In the genomic region with DNA sequence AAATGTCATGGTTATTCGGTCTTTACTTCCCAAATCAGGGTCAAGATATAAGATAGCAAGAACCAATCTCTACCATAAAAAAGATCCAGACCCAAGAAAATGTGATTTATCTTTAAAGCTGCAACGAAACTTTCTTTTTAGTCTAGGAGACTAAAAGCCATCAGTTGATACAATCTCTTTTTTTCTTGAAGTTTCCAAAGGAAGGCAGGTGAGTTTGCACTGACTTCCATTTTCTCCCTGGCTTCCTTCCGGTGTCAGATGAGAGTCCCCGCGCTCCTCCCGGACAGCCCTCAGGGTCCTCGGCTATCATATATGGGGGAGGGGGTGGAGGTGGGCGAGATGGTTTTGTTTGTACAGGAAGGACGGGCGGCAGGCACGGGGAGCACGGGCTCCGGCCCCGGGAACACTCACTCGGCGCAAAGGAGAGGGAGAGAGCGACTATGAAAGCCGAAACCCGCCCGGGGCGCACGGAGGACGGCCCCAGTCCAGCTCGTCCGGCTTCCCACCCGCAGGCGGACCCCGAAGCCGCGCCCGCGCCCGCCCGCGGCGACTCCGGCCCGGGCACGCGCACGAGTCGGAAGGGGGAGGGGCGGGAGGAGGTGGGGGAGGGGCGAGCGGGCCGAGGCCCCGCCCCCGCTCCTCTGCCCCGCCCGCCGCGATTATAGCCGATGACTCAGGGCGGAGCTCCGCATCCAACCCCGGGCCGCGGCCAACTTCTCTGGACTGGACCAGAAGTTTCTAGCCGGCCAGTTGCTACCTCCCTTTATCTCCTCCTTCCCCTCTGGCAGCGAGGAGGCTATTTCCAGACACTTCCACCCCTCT, we compare ENCODE assay signal across 8 cellular contexts. TPM values are rescaled to one million over a fixed set of nuclear protein-coding genes. Genes with fewer than 3 reads are reported as not detected.
DNase-seq lines count a peak whose midpoint lies in the region; ATAC-seq and TF ChIP-seq lines count a peak whose summit lies in the region.

A gene (plus strand): TSS at position 689 of the 822 bp plus-strand sequence. CDS start 296 bp downstream, outside the sequence.

- H3K4me3 ChIP-seq in WI38 (ENCODE audit: low read depth, low read length) (peak within 1 kb of the TSS; percentile 85), mammary epithelial cell (replicated peaks in 1 of 3; ENCODE audit: insufficient read depth in 1 of 3, low read depth in 2 of 3, low read length in 3 of 3) (peak within 1 kb of the TSS; percentile 95 to 97 (median 96)), iPS-20b (ENCODE audit: low read length) (peak within 1 kb of the TSS; percentile 90), skeletal muscle tissue (ENCODE audit: low read length in 3 of 3) (peak within 1 kb of the TSS; percentile 87 to 94 (median 89))

- H3K36me3 ChIP-seq in mammary epithelial cell (ENCODE audit: insufficient read depth, low read length) (peaks cover 3% of the 10 kb centered on the region), iPS-20b (ENCODE audit: insufficient read depth, low read depth, low read length) (no peaks in the 10 kb centered on the region), skeletal muscle tissue (ENCODE audit: control insufficient read depth in 3 of 3, insufficient read depth in 3 of 3, low read length in 3 of 3) (peaks cover 0 to 2% (median 0%) of the 10 kb centered on the region in 3 donors)

- H3K4me2 ChIP-seq in mammary epithelial cell (ENCODE audit: insufficient read depth, low read depth, low read length) = peak within 1 kb of the TSS; percentile 92

- no peaks in the 10 kb centered on the region for H4K20me1 ChIP-seq in mammary epithelial cell (ENCODE audit: insufficient read depth, low read length)

- in situ Hi-C loops in GM13976 (cut with MboI; ENCODE audit: low sequenced_read_pairs, unreplicated experiment) (no loop called here), mammary epithelial cell (cut with MboI; ENCODE audit: low sequenced_read_pairs in 2 of 2) (loop anchor here in 1 of 2 donors (10.0 kb wide), 1 partner anchor 46 kb away; no protein-coding TSS in a partner anchor)

- H3K27ac ChIP-seq in mammary epithelial cell (ENCODE audit: insufficient read depth, low read depth, low read length) (peak within 1 kb of the TSS; percentile 77), iPS-20b (ENCODE audit: low read length) (peak within 1 kb of the TSS; percentile 80), skeletal muscle tissue (ENCODE audit: low read depth, low read length) (peak within 1 kb of the TSS; percentile 100)

- H3K27me3 ChIP-seq in mammary epithelial cell (ENCODE audit: insufficient read depth, low read length) = no peaks in the 10 kb centered on the region
- H3K27me3 ChIP-seq in iPS-20b (ENCODE audit: insufficient read depth, low read length) = peaks cover 6% of the 10 kb centered on the region; the same call in 1 of the 2 replicates
- H3K27me3 ChIP-seq in skeletal muscle tissue (ENCODE audit: control insufficient read depth in 3 of 3, insufficient read depth in 3 of 3, low read length in 3 of 3) = no peaks in the 10 kb centered on the region

- dilution Hi-C loops in mammary epithelial cell (cut with HindIII; ENCODE audit: low sequenced_read_pairs) = no loop called here

- H3K4me1 ChIP-seq in mammary epithelial cell (ENCODE audit: insufficient read depth, low read length) (peaks cover 24% of the 10 kb centered on the region), iPS-20b (ENCODE audit: insufficient read depth, low read length) (peaks cover 16% of the 10 kb centered on the region), skeletal muscle tissue (ENCODE audit: control insufficient read depth in 3 of 3, insufficient read depth in 3 of 3, low read length in 3 of 3) (peaks cover 23 to 30% (median 26%) of the 10 kb centered on the region in 3 donors)

- H3K9me3 ChIP-seq in mammary epithelial cell (replicated peaks; ENCODE audit: insufficient read depth, low read length) (no peaks in the 10 kb centered on the region), iPS-20b (ENCODE audit: insufficient read depth, low read depth, low read length) (no peaks in the 10 kb centered on the region), skeletal muscle tissue (ENCODE audit: control insufficient read depth in 3 of 3, low read length in 3 of 3) (no peaks in the 10 kb centered on the region)

- DNase-seq in GM13976 (ENCODE audit: low spot score) = peak; percentile 93
- peak; percentile 80 for DNase-seq in NCI-H146 treated with DMSO at 0.1 percent for 48 hours (lab: John Stamatoyannopoulos, UW; ENCODE audit: unreplicated experiment)
- peak; percentile 92 for DNase-seq in mammary epithelial cell

- TSS peak; percentile 10 for BruUV-seq in mammary epithelial cell (replicated peaks; lab: Mats Ljungman, UMichigan)

- ATAC-seq in HG02642 (IDR thresholded peaks at IDR 0.05; ENCODE audit: poor library complexity, unreplicated experiment) (peak; percentile 83), GM18873 (IDR thresholded peaks at IDR 0.05; ENCODE audit: low FRiP score, unreplicated experiment) (no peak)

- H3K79me2 ChIP-seq in mammary epithelial cell (ENCODE audit: insufficient read depth, low read length) = peaks cover 47% of the 10 kb centered on the region

- 20% methylated on average over 5 of the region's 60 CpGs for whole genome bisulfite sequencing in mammary epithelial cell (ENCODE audit: low coverage, missing lambda C conversion rate)

- intact Hi-C loops in mammary epithelial cell (cut with micrococcal nuclease) = loop anchor here (5.0 to 10.0 kb wide), 2 partner anchors 454 to 854 kb away; no protein-coding TSS in a partner anchor

- TF ChIP-seq CTCF in GM13976 (IDR thresholded peaks at IDR 0.05; ENCODE audit: borderline replicate concordance, control extremely low read depth, extremely low read depth, insufficient read depth, missing control alignments) = no peak
- TF ChIP-seq CTCF in WI38 (IDR thresholded peaks at IDR 0.05; ENCODE audit: low read depth, low read length) = no peak
- no peak for TF ChIP-seq CTCF in mammary epithelial cell (conservative IDR thresholded peaks at IDR 0.05 in 1 of 2, IDR thresholded peaks at IDR 0.05 in 1 of 2; ENCODE audit: extremely low read depth in 1 of 2, insufficient read depth in 1 of 2, low read depth in 1 of 2, low read length in 2 of 2)

- CTCF ChIA-PET in mammary epithelial cell (lab: Charles Lee; ENCODE audit: low non-redundant PET) = interaction anchor here (0.6 kb wide), 1 partner anchor 470 kb away, joined by 4 read pairs; no protein-coding TSS in a partner anchor

- peak within 1 kb of the TSS; percentile 99 for H2AFZ ChIP-seq in mammary epithelial cell (ENCODE audit: low read depth, low read length)

- H3K9ac ChIP-seq in mammary epithelial cell (ENCODE audit: insufficient read depth, low read length) (peak within 1 kb of the TSS; percentile 87), iPS-20b (ENCODE audit: low read depth, low read length) (peak within 1 kb of the TSS; percentile 92), skeletal muscle tissue (ENCODE audit: low read depth in 1 of 3, low read length in 3 of 3) (peak within 1 kb of the TSS; percentile 98 to 99 (median 99))

RNA-seq across cellular contexts. Expression of the gene that starts here (rescaled TPM):
- total RNA-seq in mammary epithelial cell (100 to 1,000 TPM in 1 of 2 donors, 10 to 100 TPM in 1; 41.0 to 117 TPM), skeletal muscle tissue (4.7 TPM)
- polyA plus RNA-seq in mammary epithelial cell = 43.5 TPM
- polyA minus RNA-seq in mammary epithelial cell = 89.4 TPM
